8 cellular contexts compared by ENCODE assay signal in genomic region chr9:129028192-129028966, GRCh38. TPM values are rescaled to one million over a fixed set of nuclear protein-coding genes. Genes with fewer than 3 reads are reported as not detected.
DNase-seq lines count a peak whose midpoint lies in the region; ATAC-seq and TF ChIP-seq lines count a peak whose summit lies in the region.

Gene SH3GLB2 (minus strand): TSS chr9:129028331. CDS start chr9:129028154, 177 bp downstream.

- H3K9me1 ChIP-seq in IMR-90 (ENCODE audit: insufficient read depth, low read length): peaks cover 16% of the 10 kb centered on the region

- peak within 1 kb of the TSS; percentile 98 for H2AFZ ChIP-seq in IMR-90 (replicated peaks; ENCODE audit: low read length, poor library complexity)

- ATAC-seq in GM21526 (IDR thresholded peaks at IDR 0.05; ENCODE audit: low FRiP score, unreplicated experiment) (peak; percentile 60), IMR-90 (ENCODE audit: low read depth) (peak; percentile 95)

- H2BK120ac ChIP-seq in IMR-90 (ENCODE audit: low read depth, low read length): 0 out of 2 replicates have a peak within 1 kb of the TSS, but pooled peaks have one; percentile 14

- H3K4me1 ChIP-seq in IMR-90 (ENCODE audit: control insufficient read depth, insufficient read depth, low read length) (peaks cover 15% of the 10 kb centered on the region), muscle layer of colon (ENCODE audit: insufficient read depth, low read length) (peaks cover 24% of the 10 kb centered on the region)

- 0 out of 2 replicates have a peak within 1 kb of the TSS, but pooled peaks have one; percentile 37 for H4K91ac ChIP-seq in IMR-90 (ENCODE audit: insufficient read depth, low read depth, low read length)

- dilution Hi-C loops in IMR-90 (cut with HindIII; ENCODE audit: low sequenced_read_pairs, unreplicated experiment): no loop called here

- TF ChIP-seq RAD21 in IMR-90 (IDR thresholded peaks at IDR 0.05; ENCODE audit: low read length): peak; percentile 57

- CTCF ChIA-PET in IMR-90 (lab: Yijun Ruan, JAX): interaction anchor here (0.6 to 1.0 kb wide), 3 partner anchors 10 to 78 kb away, joined by 3 to 4 read pairs (median 3); no protein-coding TSS in a partner anchor

- intact Hi-C loops in IMR-90 (cut with micrococcal nuclease): loop anchor here (1.0 to 5.0 kb wide), 2 partner anchors 22 to 176 kb away; no protein-coding TSS in a partner anchor

- TF ChIP-seq POLR2A in IMR-90 (IDR thresholded peaks at IDR 0.05; ENCODE audit: low read depth, low read length) (no peak), erythroblast (IDR thresholded peaks at IDR 0.05; ENCODE audit: low read length) (no peak)

- DNase-seq in DMS 273 treated with DMSO at 0.1 percent for 48 hours (lab: John Stamatoyannopoulos, UW) (peak; percentile 73), IMR-90 (peak; percentile 95), OCI-M1 (lab: John Stamatoyannopoulos, UW) (peak; percentile 93), erythroblast (lab: John Stamatoyannopoulos, UW) (peak; percentile 97 to 99)
- peak; percentile 96 for DNase-seq in activated T-cell treated with anti-CD3 and anti-CD28 coated beads, Interleukin-2, amount 50 U/mL, for 1 hour
- peak; percentile 96 to 97 for DNase-seq in stimulated activated CD8-positive, alpha-beta memory T cell treated with anti-CD3 and anti-CD28 coated beads, Interleukin-7, amount 100 ng/mL, for 1 hour (ENCODE audit: low read depth in 2 of 2)

- H2AK9ac ChIP-seq in IMR-90 (replicated peaks; ENCODE audit: low read depth, low read length, poor library complexity): peak within 1 kb of the TSS; percentile 98

- H2AK5ac ChIP-seq in IMR-90 (ENCODE audit: low read depth, low read length): peak within 1 kb of the TSS; percentile 25

- peak within 1 kb of the TSS; percentile 93 for H3K14ac ChIP-seq in IMR-90 (replicated peaks; ENCODE audit: low read depth, low read length)

- peak within 1 kb of the TSS; percentile 53 to 55; a peak in 2 of 4 replicates for H4K8ac ChIP-seq in IMR-90 (ENCODE audit: low read depth in 2 of 2, low read length in 2 of 2)

- peak; percentile 94 for TF ChIP-seq CTCF in IMR-90 (conservative IDR thresholded peaks at IDR 0.05; ENCODE audit: low read depth, low read length)

- H3K36me3 ChIP-seq in IMR-90 (ENCODE audit: control insufficient read depth, insufficient read depth, low read length) (no peaks in the 10 kb centered on the region), muscle layer of colon (ENCODE audit: insufficient read depth, low read length) (no peaks in the 10 kb centered on the region)

- H3K23ac ChIP-seq in IMR-90 (ENCODE audit: low read depth, low read length): peak within 1 kb of the TSS; percentile 87

- H3K79me1 ChIP-seq in IMR-90 (ENCODE audit: low read depth in 1 of 2, low read length in 2 of 2): peaks cover 11 to 34% of the 10 kb centered on the region in 2 experiments

- no peak within 1 kb of the TSS for H2BK20ac ChIP-seq in IMR-90 (ENCODE audit: low read depth, low read length)

- H3K56ac ChIP-seq in IMR-90 (ENCODE audit: extremely low read depth, insufficient read depth, low read length): peak within 1 kb of the TSS; percentile 17; the same call in 1 of the 2 replicates

- H4K20me1 ChIP-seq in IMR-90 (ENCODE audit: insufficient read depth, low read length): peaks cover 13% of the 10 kb centered on the region

- H3K4me2 ChIP-seq in IMR-90 (ENCODE audit: low read depth, low read length): peak within 1 kb of the TSS; percentile 99

- in situ Hi-C loops in IMR-90 (cut with MboI; ENCODE audit: low sequenced_read_pairs): no loop called here

- H3K18ac ChIP-seq in IMR-90 (ENCODE audit: low read depth, low read length): 0 out of 2 replicates have a peak within 1 kb of the TSS, but pooled peaks have one; percentile 38

- H3K4me3 ChIP-seq in IMR-90 (ENCODE audit: insufficient read depth, low read depth, low read length) (peak within 1 kb of the TSS; percentile 96), muscle layer of colon (ENCODE audit: low read depth in 1 of 2, low read length in 2 of 2) (peak within 1 kb of the TSS; percentile 67 to 73)

- no peaks in the 10 kb centered on the region for H3K9me3 ChIP-seq in IMR-90 (ENCODE audit: control insufficient read depth, insufficient read depth, low read length)
- no peaks in the 10 kb centered on the region for H3K9me3 ChIP-seq in muscle layer of colon (ENCODE audit: low read length)

- H3K27me3 ChIP-seq in IMR-90 (ENCODE audit: control insufficient read depth, insufficient read depth, low read length) (no peaks in the 10 kb centered on the region), muscle layer of colon (ENCODE audit: control insufficient read depth in 1 of 2, insufficient read depth in 2 of 2, low read length in 2 of 2) (no peaks in the 10 kb centered on the region)

- peak within 1 kb of the TSS; percentile 46; the same call in 1 of the 2 replicates for H4K5ac ChIP-seq in IMR-90 (ENCODE audit: low read depth, low read length)

- H3K27ac ChIP-seq in IMR-90 (ENCODE audit: insufficient read depth, low read length): peak within 1 kb of the TSS; percentile 67
- H3K27ac ChIP-seq in muscle layer of colon (ENCODE audit: low read depth, low read length): peak within 1 kb of the TSS; percentile 64

- POLR2A ChIA-PET in IMR-90 (lab: Charles Lee; ENCODE audit: unreplicated experiment): no interaction called here

- H3K9ac ChIP-seq in IMR-90 (ENCODE audit: low read depth, low read length) (peak within 1 kb of the TSS; percentile 80), muscle layer of colon (ENCODE audit: low read length) (peak within 1 kb of the TSS; percentile 38)

- H2BK5ac ChIP-seq in IMR-90 (ENCODE audit: low read depth, low read length, poor library complexity, severe bottlenecking): peak within 1 kb of the TSS; percentile 68

- BruUV-seq in IMR-90 (replicated peaks; lab: Mats Ljungman, UMichigan): no TSS peak

- H2BK15ac ChIP-seq in IMR-90 (ENCODE audit: low read depth, low read length): no peak within 1 kb of the TSS; the same call in 2 of the 3 replicates

- 25% methylated on average over 3 of the region's 60 CpGs; no CpG with 5 or more reads in 1 of the 2 experiments for WGBS in IMR-90 (ENCODE audit: extremely low coverage in 2 of 2, insufficient read length in 1 of 2), 2 experiments

- H3K4ac ChIP-seq in IMR-90 (ENCODE audit: low read depth, low read length): peak within 1 kb of the TSS; percentile 67

TF ChIP-seq in IMR-90, 13 proteins besides CTCF, POLR2A, EP300 and RAD21:
- TF ChIP-seq MXI1 (IDR thresholded peaks at IDR 0.05; ENCODE audit: borderline replicate concordance, low read depth, low read length) (0 out of 2 replicates have a peak, but pooled peaks have one; percentile 37), ELK1 (IDR thresholded peaks at IDR 0.05; ENCODE audit: borderline replicate concordance, low read depth, low read length) (no peak), MAZ (IDR thresholded peaks at IDR 0.05; ENCODE audit: borderline replicate concordance, low read depth, low read length) (peak; percentile 97), SMC3 (IDR thresholded peaks at IDR 0.05; ENCODE audit: low read depth, low read length) (peak; percentile 54)

RNA-seq across cellular contexts. Expression of gene SH3GLB2, which starts in this region (rescaled TPM):
- 26.4 and 36.4 TPM in 2 replicates for total RNA-seq in IMR-90 (2012; rRNA removed)
- 68.4 and 72.1 TPM in 2 replicates for polyA plus RNA-seq in IMR-90 (2012; rRNA removed)
- 29.3 and 50.5 TPM in 2 replicates for polyA plus RNA-seq in IMR-90 (2012; cell fraction: cytosol; rRNA removed)
- 357 and 697 TPM in 2 replicates for polyA plus RNA-seq in IMR-90 (2012; cell fraction: nucleus; rRNA removed; ENCODE audit: low replicate concordance)

Comparison
In these comparisons a context has a peak if more than half of its experiments do, and no peak if none do; other contexts are left out.
1. Peak in every context shown above with its lines: DNase-seq, ATAC-seq, H3K4me3 ChIP-seq and H3K27ac ChIP-seq.